24 cellular contexts compared by ENCODE assay signal in genomic region chr12:107663277-107663676, GRCh38.
"Had no signal": no experiment of that assay in that cellular context is flagged by ENCODE, and none has a peak within 500 bp of the region (broad histone marks: within the 10 kb centered on the region; RNA-seq: fewer than 3 reads in every experiment).

No MANE protein-coding gene starts in this region.

- H3K27ac ChIP-seq: adrenal gland, ascending aorta, brain microvascular endothelial cell, heart right ventricle, sigmoid colon, thoracic aorta had no signal

- ATAC-seq: left cardiac atrium; stimulated activated naive B cell treated with anti-CD40 and anti-IgM and Interleukin-4, amounts not matched to agents 10 μg/mL and 1 μg/mL and 100 μg/mL, for 72 hours; WTC11 had no signal

- H3K4me3 ChIP-seq: adrenal gland, ascending aorta, heart right ventricle, sigmoid colon, smooth muscle cell, thoracic aorta had no signal

- H3K4me1 ChIP-seq: adrenal gland, ascending aorta, sigmoid colon had no signal

- FAIRE-seq: endometrium had no signal

- H3K36me3 Mint-ChIP-seq: memory B cell; stimulated activated naive B cell treated with anti-CD40 and anti-IgM and Interleukin-4, amounts not matched to agents 10 μg/mL and 1 μg/mL and 100 μg/mL, for 72 hours; type B pancreatic cell; WTC11 had no signal

- DNase-seq: activated naive CD4-positive, alpha-beta T cell treated with Interleukin-2 at 50 U/mL for 16 hours; activated T-cell treated with anti-CD3 and anti-CD28 coated beads, Interleukin-2, amount 50 U/mL, for 1 hour; adrenal gland; brain microvascular endothelial cell; caudate nucleus; effector CD4-positive, alpha-beta T cell; heart right ventricle; islet precursor cell; left cardiac atrium; retina; sigmoid colon; stimulated activated CD4-positive, alpha-beta T cell treated with anti-CD3 and anti-CD28 coated beads, Interleukin-15, amount 100 ng/mL, for 24 hours; stimulated activated naive B cell treated with anti-CD40 and anti-IgM and Interleukin-4, amounts not matched to agents 10 μg/mL and 1 μg/mL and 100 μg/mL, for 72 hours; T1000 had no signal

- H3K36me3 ChIP-seq: adrenal gland, ascending aorta, brain microvascular endothelial cell, heart right ventricle, sigmoid colon, thoracic aorta had no signal

- H3K27me3 ChIP-seq: brain microvascular endothelial cell had no signal

- H3K9me3 ChIP-seq: adrenal gland, ascending aorta, heart right ventricle, sigmoid colon, thoracic aorta had no signal

- H3K4me3 Mint-ChIP-seq: dendritic cell treated with granulocyte-macrophage colony-stimulating factor and Interleukin-4, amounts not matched to agents 40 ng/mL and 50 ng/mL, for 4 days; memory B cell; neural crest cell; stimulated activated naive B cell treated with anti-CD40 and anti-IgM and Interleukin-4, amounts not matched to agents 10 μg/mL and 1 μg/mL and 100 μg/mL, for 72 hours; type B pancreatic cell; WTC11 had no signal

- H3K27ac Mint-ChIP-seq: dendritic cell treated with granulocyte-macrophage colony-stimulating factor and Interleukin-4, amounts not matched to agents 40 ng/mL and 50 ng/mL, for 4 days; memory B cell; progenitor cell of endocrine pancreas; stimulated activated naive B cell treated with anti-CD40 and anti-IgM and Interleukin-4, amounts not matched to agents 10 μg/mL and 1 μg/mL and 100 μg/mL, for 72 hours; type B pancreatic cell; WTC11 had no signal

- H3K9me3 Mint-ChIP-seq: dendritic cell treated with granulocyte-macrophage colony-stimulating factor and Interleukin-4, amounts not matched to agents 40 ng/mL and 50 ng/mL, for 4 days; memory B cell; neural crest cell; stimulated activated naive B cell treated with anti-CD40 and anti-IgM and Interleukin-4, amounts not matched to agents 10 μg/mL and 1 μg/mL and 100 μg/mL, for 72 hours; type B pancreatic cell; WTC11 had no signal
